ENCODE assay signal across 20 cellular contexts in genomic region chr5:64763948-64764503, GRCh38.
"Had no signal": no experiment of that assay in that cellular context is flagged by ENCODE, and none has a peak within 500 bp of the region (broad histone marks: within the 10 kb centered on the region; RNA-seq: fewer than 3 reads in every experiment).

No MANE protein-coding gene starts in this region.

- H3K9me3 ChIP-seq: heart left ventricle, psoas muscle, right lobe of liver, suprapubic skin, thyroid gland, upper lobe of left lung, uterus had no signal

- H3K27ac ChIP-seq: heart left ventricle, neural progenitor cell, parathyroid adenoma, psoas muscle, right lobe of liver, suprapubic skin, thyroid gland, upper lobe of left lung, uterus had no signal

- H3K27me3 ChIP-seq: heart left ventricle, neural progenitor cell, right lobe of liver, suprapubic skin, thyroid gland, upper lobe of left lung, uterus had no signal

- H2AFZ ChIP-seq: neural progenitor cell, parathyroid adenoma had no signal

- H3K9ac ChIP-seq: neural progenitor cell, parathyroid adenoma had no signal

- H3K36me3 Mint-ChIP-seq: natural killer cell had no signal

- ATAC-seq: heart left ventricle; left lobe of liver; natural killer cell; psoas muscle; right lobe of liver; stimulated activated effector memory CD8-positive, alpha-beta T cell treated with anti-CD3 and anti-CD28 coated beads, Interleukin-12 subunit alpha, Interleukin-12 subunit beta, amount 100 ng/mL, for 72 hours; stimulated activated naive CD8-positive, alpha-beta T cell treated with anti-CD3 and anti-CD28 coated beads, Interleukin-15, Interleukin-2, amounts not matched to agents 100 U/mL and 50 U/mL, for 24 hours had no signal

- H3K27me3 Mint-ChIP-seq: dendritic cell treated with granulocyte-macrophage colony-stimulating factor and Interleukin-4, amounts not matched to agents 40 ng/mL and 50 ng/mL, for 4 days had no signal

- H3K4me3 Mint-ChIP-seq: dendritic cell treated with granulocyte-macrophage colony-stimulating factor and Interleukin-4, amounts not matched to agents 40 ng/mL and 50 ng/mL, for 4 days; mesothelial cell of epicardium; natural killer cell; neural progenitor cell; stimulated activated effector memory CD8-positive, alpha-beta T cell treated with anti-CD3 and anti-CD28 coated beads, Interleukin-12 subunit alpha, Interleukin-12 subunit beta, amount 100 ng/mL, for 72 hours had no signal

- DNase-seq: heart left ventricle; hypothalamus; kidney glomerular epithelial cell; natural killer cell; psoas muscle; retina; right lobe of liver; stimulated activated CD4-positive, alpha-beta T cell treated with anti-CD3 and anti-CD28 coated beads, Interleukin-4, amount 100 ng/mL, for 1 hour; stimulated activated CD8-positive, alpha-beta memory T cell treated with anti-CD3 and anti-CD28 coated beads, Interleukin-4, amount 100 ng/mL, for 48 hours; stimulated activated naive CD8-positive, alpha-beta T cell treated with anti-CD3 and anti-CD28 coated beads, Interleukin-15, Interleukin-2, amounts not matched to agents 100 U/mL and 50 U/mL, for 24 hours; thyroid gland; uterus had no signal

- H3K27ac Mint-ChIP-seq: dendritic cell treated with granulocyte-macrophage colony-stimulating factor and Interleukin-4, amounts not matched to agents 40 ng/mL and 50 ng/mL, for 4 days; mesothelial cell of epicardium; natural killer cell; neural progenitor cell; stimulated activated effector memory CD8-positive, alpha-beta T cell treated with anti-CD3 and anti-CD28 coated beads, Interleukin-12 subunit alpha, Interleukin-12 subunit beta, amount 100 ng/mL, for 72 hours had no signal

- H3K4me2 ChIP-seq: neural progenitor cell had no signal

- H3K36me3 ChIP-seq: uterus had no signal

- H3K4me3 ChIP-seq: heart left ventricle, neural progenitor cell, psoas muscle, right lobe of liver, suprapubic skin, thyroid gland, upper lobe of left lung, uterus had no signal
